8 cellular contexts compared by ENCODE assay signal in the genomic region with DNA sequence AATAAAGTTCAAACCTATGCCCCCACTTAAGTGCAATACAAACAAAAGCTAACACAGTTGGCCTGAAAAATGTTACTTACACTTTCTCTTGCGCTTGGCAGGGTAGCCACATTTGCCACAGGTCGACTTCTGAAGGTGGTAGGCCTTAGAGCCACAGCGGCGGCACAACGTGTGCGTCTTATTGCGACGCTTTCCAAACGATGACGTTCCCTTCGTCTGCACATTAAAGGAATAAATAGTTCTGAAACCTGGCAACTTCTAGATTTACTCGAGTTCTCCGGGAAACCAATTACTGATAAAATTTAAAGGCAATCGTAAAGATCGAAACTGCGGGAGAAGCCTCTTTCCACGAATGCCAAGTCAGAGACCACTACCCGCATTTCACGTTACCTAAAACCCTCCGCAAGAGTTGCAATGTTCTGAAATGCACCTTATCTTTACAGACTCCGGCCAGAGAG. TPM values are rescaled to one million over a fixed set of nuclear protein-coding genes. Genes with fewer than 3 reads are reported as not detected.
A peak's percentile ranks its signal among the peaks of the same experiment; 100 is the strongest.
DNase-seq lines count a peak whose midpoint lies in the region; ATAC-seq, FAIRE-seq and TF ChIP-seq lines count a peak whose summit lies in the region.

No MANE protein-coding gene starts in this region.

- TF ChIP-seq CTCF in AG10803 (conservative IDR thresholded peaks at IDR 0.05; ENCODE audit: low read length) (no peak), endothelial cell (IDR thresholded peaks at IDR 0.05; ENCODE audit: unreplicated experiment) (no peak), neural progenitor cell (IDR thresholded peaks at IDR 0.05) (no peak)

- peak overlapping the region; percentile 99 for H3K27ac ChIP-seq in HUES48 (ENCODE audit: low read depth, low read length)
- peak overlapping the region; percentile 92 for H3K27ac ChIP-seq in neural progenitor cell

- FAIRE-seq in GM12892 (lab: Jason Lieb, UNC), result no peak

- peaks cover 67% of the 10 kb centered on the region for H3F3A ChIP-seq in neural progenitor cell (ENCODE audit: low read depth)

- H3K4me1 Mint-ChIP-seq in endothelial cell (ENCODE audit: unreplicated experiment), result peaks cover 42% of the 10 kb centered on the region
- peaks cover 38% of the 10 kb centered on the region for H3K4me1 Mint-ChIP-seq in neural progenitor cell

- DNase-seq in AG10803 (ENCODE audit: low read depth) (peak; percentile 44), endothelial cell (ENCODE audit: low spot score) (no peak), neural progenitor cell (ENCODE audit: low spot score) (peak; percentile 31), HPDE6-E6E7 (ENCODE audit: extremely low spot score) (no peak), GM12892 (ENCODE audit: insufficient read length) (no peak)
- peak; percentile 53 for DNase-seq in activated CD4-positive, alpha-beta T cell treated with anti-CD3 and anti-CD28 coated beads, Interleukin-2, amount 50 U/mL, for 1 hour

- H4K20me1 ChIP-seq in neural progenitor cell (ENCODE audit: low read depth), result peaks cover 53% of the 10 kb centered on the region

- peak overlapping the region; percentile 97 for H3K4me2 ChIP-seq in neural progenitor cell

- H2AFZ ChIP-seq in neural progenitor cell (replicated peaks), result peak overlapping the region; percentile 20

- no peaks in the 10 kb centered on the region for H3K27me3 ChIP-seq in HUES48 (ENCODE audit: control insufficient read depth, insufficient read depth, low read length)
- no peaks in the 10 kb centered on the region for H3K27me3 ChIP-seq in neural progenitor cell

- no peaks in the 10 kb centered on the region for H3K9me3 Mint-ChIP-seq in endothelial cell (ENCODE audit: unreplicated experiment)
- H3K9me3 Mint-ChIP-seq in neural progenitor cell, result no peaks in the 10 kb centered on the region

- H3K27me3 Mint-ChIP-seq in endothelial cell (ENCODE audit: unreplicated experiment) (peaks cover 16% of the 10 kb centered on the region), neural progenitor cell (ENCODE audit: insufficient read depth, low read depth) (peaks cover 4% of the 10 kb centered on the region)

- peak overlapping the region; percentile 95 for H3K27ac Mint-ChIP-seq in endothelial cell (ENCODE audit: unreplicated experiment)
- H3K27ac Mint-ChIP-seq in neural progenitor cell, result peak overlapping the region; percentile 100

- peaks cover 60% of the 10 kb centered on the region for H3K79me2 ChIP-seq in neural progenitor cell (ENCODE audit: low read depth)

- no peaks in the 10 kb centered on the region for H3K9me3 ChIP-seq in HUES48 (ENCODE audit: control insufficient read depth, insufficient read depth, low read length)
- no peaks in the 10 kb centered on the region for H3K9me3 ChIP-seq in neural progenitor cell (ENCODE audit: low read depth)

- TF ChIP-seq POLR2A in GM12892 (IDR thresholded peaks at IDR 0.05; ENCODE audit: low read depth, low read length), result no peak

- ATAC-seq in GM18909 (IDR thresholded peaks at IDR 0.05; ENCODE audit: poor library complexity, unreplicated experiment), result no peak

- H3K4me1 ChIP-seq in HUES48 (ENCODE audit: control insufficient read depth, insufficient read depth, low read length), result peaks cover 18% of the 10 kb centered on the region
- H3K4me1 ChIP-seq in neural progenitor cell, result peaks cover 23% of the 10 kb centered on the region

- H3K36me3 ChIP-seq in HUES48 (ENCODE audit: control insufficient read depth, insufficient read depth, low read length) (peaks cover 50% of the 10 kb centered on the region), neural progenitor cell (peaks cover 44% of the 10 kb centered on the region)

- peak overlapping the region; percentile 99 for H3K9ac ChIP-seq in HUES48 (ENCODE audit: low read depth, low read length)
- H3K9ac ChIP-seq in neural progenitor cell, result peak overlapping the region; percentile 100

- H3K4me3 ChIP-seq in AG10803 (ENCODE audit: low read length), result peak overlapping the region; percentile 99
- peak overlapping the region; percentile 97 for H3K4me3 ChIP-seq in HUES48 (ENCODE audit: low read depth, low read length)
- H3K4me3 ChIP-seq in neural progenitor cell, result peak overlapping the region; percentile 96

- H3K4me3 Mint-ChIP-seq in endothelial cell (ENCODE audit: unreplicated experiment) (peak overlapping the region; percentile 99), neural progenitor cell (peak overlapping the region; percentile 100)

- H3K36me3 Mint-ChIP-seq in endothelial cell (ENCODE audit: low read depth, unreplicated experiment), result peaks cover 45% of the 10 kb centered on the region
- H3K36me3 Mint-ChIP-seq in neural progenitor cell, result peaks cover 43% of the 10 kb centered on the region

RNA-seq across cellular contexts. Expression of a gene that starts 0.6 kb away (rescaled TPM):
- total RNA-seq in endothelial cell (ENCODE audit: unreplicated experiment) (1,272 TPM), neural progenitor cell (ENCODE audit: low replicate concordance) (96.9 and 235 TPM in 2 replicates)
- polyA plus RNA-seq in GM12892 (2012; ENCODE audit: missing spikeins), result 6,465 TPM

RNA-seq across cellular contexts. Expression of a gene that starts 6.7 kb away (rescaled TPM):
- total RNA-seq in endothelial cell (ENCODE audit: unreplicated experiment) (3.7 TPM), neural progenitor cell (ENCODE audit: low replicate concordance) (0.09 TPM in 1 of 2 replicates, not detected in the other)
- polyA plus RNA-seq in GM12892 (2012; ENCODE audit: missing spikeins), result 0.89 TPM

RNA-seq across cellular contexts. Expression of a gene that starts 36.2 kb away (rescaled TPM):
- total RNA-seq in endothelial cell (ENCODE audit: unreplicated experiment) (95.4 TPM), neural progenitor cell (ENCODE audit: low replicate concordance) (35.5 and 58.5 TPM in 2 replicates)
- 18.2 TPM for polyA plus RNA-seq in GM12892 (2012; ENCODE audit: missing spikeins)

Comparison
In these comparisons a context has a peak if more than half of its experiments do, and no peak if none do; other contexts are left out.
1. DNase-seq: peak in AG10803 (single experiment), activated CD4-positive, alpha-beta T cell treated with anti-CD3 and anti-CD28 coated beads, Interleukin-2, amount 50 U/mL, for 1 hour (single experiment) and neural progenitor cell (single experiment); none in endothelial cell (single experiment), HPDE6-E6E7 (single experiment) and GM12892 (single experiment).
2. Peak in every context shown above with its lines, with median percentiles within 50 percentile points of each other: H3K4me3 ChIP-seq.